ENCODE assay signal across 8 cellular contexts in genomic region chr5:72320022-72320898, GRCh38. TPM values are rescaled to one million over a fixed set of nuclear protein-coding genes. Genes with fewer than 3 reads are reported as not detected.
DNase-seq lines count a peak whose midpoint lies in the region; ATAC-seq and TF ChIP-seq lines count a peak whose summit lies in the region.

TSS of gene MRPS27 (minus strand) at chr5:72320240. CDS start at chr5:72320221, 19 bp downstream.
TSS of gene PTCD2 (plus strand) at chr5:72320373. CDS start at chr5:72320383, 10 bp downstream.

- H3K36me3 Mint-ChIP-seq in activated T-cell treated with anti-CD3 and anti-CD28 coated beads, Interleukin-2, amount 50 U/mL, for 72 hours (ENCODE audit: insufficient read depth in 2 of 2) = peaks cover 8 to 10% of the 10 kb centered on the region in 2 donors

- H3K4me3 Mint-ChIP-seq in activated T-cell treated with anti-CD3 and anti-CD28 coated beads, Interleukin-2, amount 50 U/mL, for 72 hours = peak within 1 kb of the TSS; percentile 90 to 97

- no peaks in the 10 kb centered on the region for H3K9me3 Mint-ChIP-seq in activated T-cell treated with anti-CD3 and anti-CD28 coated beads, Interleukin-2, amount 50 U/mL, for 72 hours

- TF ChIP-seq CTCF in DOHH2 (IDR thresholded peaks at IDR 0.05; ENCODE audit: low read depth, low read length, poor library complexity, severe bottlenecking) = peak; percentile 48
- no peak for TF ChIP-seq CTCF in Peyer's patch (IDR thresholded peaks at IDR 0.05)
- peak in 2 of 6 experiments; percentile 4 for TF ChIP-seq CTCF in esophagus squamous epithelium (IDR thresholded peaks at IDR 0.05)

- peaks cover 35% of the 10 kb centered on the region for H3K4me1 ChIP-seq in DOHH2 (ENCODE audit: control insufficient read depth, low read length)
- peaks cover 0 to 15% (median 3%) of the 10 kb centered on the region in 4 donors for H3K4me1 ChIP-seq in Peyer's patch
- peaks cover 0 to 54% (median 16%) of the 10 kb centered on the region in 3 donors for H3K4me1 ChIP-seq in esophagus squamous epithelium

- H3K36me3 ChIP-seq in DOHH2 (ENCODE audit: control insufficient read depth, low read length) (peaks cover 70% of the 10 kb centered on the region), KOPT-K1 (ENCODE audit: insufficient read depth, low read length) (peaks cover 39% of the 10 kb centered on the region), Peyer's patch (peaks cover 0 to under 1% (median 0%) of the 10 kb centered on the region in 3 donors), esophagus squamous epithelium (peaks cover 0 to 37% (median 0%) of the 10 kb centered on the region in 3 donors)

- WGBS in esophagus squamous epithelium, 2 donors = 3 to 6% methylated on average over 18 to 48 of the region's 51 CpGs

- H3K4me2 ChIP-seq in DOHH2 (ENCODE audit: low read length) = peak within 1 kb of the TSS; percentile 86

- peak; percentile 99 for ATAC-seq in GM21786 (IDR thresholded peaks at IDR 0.05; ENCODE audit: unreplicated experiment)
- ATAC-seq in activated T-cell treated with anti-CD3 and anti-CD28 coated beads, Interleukin-2, amount 50 U/mL, for 72 hours (replicated peaks in 1 of 2) = peak; percentile 100

- no peaks in the 10 kb centered on the region for H3F3A ChIP-seq in DOHH2 (ENCODE audit: control insufficient read depth, insufficient read depth)

- H3K9me2 ChIP-seq in DOHH2 (replicated peaks; ENCODE audit: control insufficient read depth, low read length) = no peaks in the 10 kb centered on the region

- H3K27me3 ChIP-seq in DOHH2 (ENCODE audit: control insufficient read depth, low read length) = no peaks in the 10 kb centered on the region
- no peaks in the 10 kb centered on the region for H3K27me3 ChIP-seq in Peyer's patch
- no peaks in the 10 kb centered on the region for H3K27me3 ChIP-seq in esophagus squamous epithelium

- H3K27ac ChIP-seq in DOHH2 (ENCODE audit: low read depth, low read length) (peak within 1 kb of the TSS; percentile 75), KOPT-K1 (ENCODE audit: low read depth, low read length, poor library complexity, severe bottlenecking) (peak within 1 kb of the TSS; percentile 85), Peyer's patch (peak within 1 kb of the TSS; percentile 55 to 83 (median 66)), esophagus squamous epithelium (peak within 1 kb of the TSS; percentile 80 to 89 (median 87))

- H3K79me2 ChIP-seq in DOHH2 (ENCODE audit: control insufficient read depth, low read length) = peaks cover 64% of the 10 kb centered on the region

- intact Hi-C loops in esophagus squamous epithelium (cut with DNase I) = no loop called here

- H3K4me3 ChIP-seq in DOHH2 (ENCODE audit: low read length) (peak within 1 kb of the TSS; percentile 100), Peyer's patch (peak within 1 kb of the TSS; percentile 63 to 86 (median 74)), esophagus squamous epithelium (peak within 1 kb of the TSS; percentile 74 to 96 (median 88))

- peaks cover 44% of the 10 kb centered on the region for H3K4me1 Mint-ChIP-seq in activated T-cell treated with anti-CD3 and anti-CD28 coated beads, Interleukin-2, amount 50 U/mL, for 72 hours (ENCODE audit: low read depth)

- DNase-seq in Peyer's patch (peak; percentile 94 to 98 (median 94)), esophagus squamous epithelium (lab: John Stamatoyannopoulos, UW) (peak; percentile 70), myocyte (ENCODE audit: low read depth) (peak; percentile 99)
- DNase-seq in activated T-cell treated with anti-CD3 and anti-CD28 coated beads, Interleukin-2, amount 50 U/mL, for 72 hours = peak; percentile 92 to 96
- DNase-seq in stimulated activated CD8-positive, alpha-beta memory T cell treated with anti-CD3 and anti-CD28 coated beads, Interleukin-7, amount 100 ng/mL, for 48 hours (ENCODE audit: extremely low read depth in 1 of 2, low read depth in 1 of 2) = peak; percentile 80 to 94

- H3K9me3 ChIP-seq in DOHH2 (ENCODE audit: control insufficient read depth, insufficient read depth, low read length) (no peaks in the 10 kb centered on the region), KOPT-K1 (ENCODE audit: insufficient read depth, low read length, poor library complexity, severe bottlenecking) (no peaks in the 10 kb centered on the region), Peyer's patch (no peaks in the 10 kb centered on the region), esophagus squamous epithelium (no peaks in the 10 kb centered on the region)

- H3K27me3 Mint-ChIP-seq in activated T-cell treated with anti-CD3 and anti-CD28 coated beads, Interleukin-2, amount 50 U/mL, for 72 hours (ENCODE audit: low read depth) = no peaks in the 10 kb centered on the region

- no peaks in the 10 kb centered on the region; the same call in 1 of the 2 replicates for H4K20me1 ChIP-seq in DOHH2 (ENCODE audit: control insufficient read depth, insufficient read depth, low read depth, low read length)

- H3K27ac Mint-ChIP-seq in activated T-cell treated with anti-CD3 and anti-CD28 coated beads, Interleukin-2, amount 50 U/mL, for 72 hours = peak within 1 kb of the TSS; percentile 93

- TF ChIP-seq POLR2A in Peyer's patch (IDR thresholded peaks at IDR 0.05) = peak; percentile 42 to 47
- TF ChIP-seq POLR2A in esophagus squamous epithelium (IDR thresholded peaks at IDR 0.05) = peak in 2 of 4 donors; percentile 46 to 67

RNA-seq across cellular contexts. Expression of gene MRPS27, which starts in this region (rescaled TPM):
- total RNA-seq in Peyer's patch (10 to 100 TPM; 20.8 to 39.6 (median 24.7) TPM), esophagus squamous epithelium (10 to 100 TPM; 33.7 to 60.0 (median 53.9) TPM), myocyte (71.3 and 71.7 TPM in 2 replicates)
- total RNA-seq in activated T-cell treated with anti-CD3 and anti-CD28 coated beads, Interleukin-2, amount 50 U/mL, for 72 hours = 10 to 100 TPM; 80.5 to 83.7 TPM
- polyA plus RNA-seq in myocyte (2012) = 38.9 TPM

RNA-seq across cellular contexts. Expression of gene PTCD2, which starts in this region (rescaled TPM):
- total RNA-seq in Peyer's patch = 10 to 100 TPM in 2 of 4 donors, 1 to 10 TPM in 2; 4.0 to 13.2 (median 8.7) TPM
- 10 to 100 TPM; 13.8 to 19.9 TPM for total RNA-seq in activated T-cell treated with anti-CD3 and anti-CD28 coated beads, Interleukin-2, amount 50 U/mL, for 72 hours
- 1 to 10 TPM; 3.1 to 8.7 (median 5.7) TPM for total RNA-seq in esophagus squamous epithelium
- total RNA-seq in myocyte = 17.5 and 34.4 TPM in 2 replicates
- 10.1 TPM for polyA plus RNA-seq in myocyte (2012)

Comparison
In these comparisons a context has a peak if more than half of its experiments do, and no peak if none do; other contexts are left out.
1. Peak in every context shown above with its lines: DNase-seq, ATAC-seq, H3K4me3 ChIP-seq and H3K27ac ChIP-seq.